In the genomic region with DNA sequence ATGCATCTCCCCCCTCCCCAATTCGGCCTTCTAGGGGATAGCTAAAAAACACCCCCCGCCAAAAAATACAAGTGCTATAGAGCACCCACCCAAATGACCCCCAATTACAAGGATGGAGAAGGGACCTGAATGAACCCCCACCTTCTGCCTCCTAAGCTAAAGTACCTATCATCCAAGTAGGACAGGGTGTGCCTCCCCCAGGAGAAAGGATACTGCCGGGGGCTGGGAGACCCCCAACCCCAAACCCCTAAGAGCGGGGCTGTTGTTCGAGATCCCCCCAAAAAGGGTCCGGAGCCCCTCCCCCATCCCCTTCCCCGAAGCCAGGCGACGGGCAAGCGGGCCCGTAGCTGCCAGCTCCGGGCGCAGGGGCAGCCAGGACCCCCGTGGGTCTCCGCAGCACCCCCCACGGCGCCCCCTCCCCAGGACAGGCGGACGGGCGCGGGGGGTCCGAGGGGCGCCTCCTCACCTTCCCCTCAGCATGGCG, we compare ENCODE assay signal across 8 cellular contexts. TPM values are rescaled to one million over a fixed set of nuclear protein-coding genes. Genes with fewer than 3 reads are reported as not detected.
DNase-seq lines count a peak whose midpoint lies in the region; ATAC-seq and TF ChIP-seq lines count a peak whose summit lies in the region.

No MANE protein-coding gene starts in this region.

- H3K36me3 ChIP-seq in H7 (replicated peaks; ENCODE audit: control insufficient read depth, insufficient read depth, low read length), result peaks cover 3% of the 10 kb centered on the region

- H3K4me3 ChIP-seq in H7 (ENCODE audit: insufficient read depth, low read depth, low read length), result peak overlapping the region; percentile 91
- peak overlapping the region; percentile 63 to 98 (median 74) for H3K4me3 ChIP-seq in skin epidermis

- TF ChIP-seq CTCF in foreskin keratinocyte (conservative IDR thresholded peaks at IDR 0.05), result no peak

- in situ Hi-C loops in ACHN (cut with HindIII; ENCODE audit: low pct_ligation_motif_present, low pct_unique_long_range_greater_than_20kb, low sequenced_read_pairs), result no loop called here

- peaks cover 22% of the 10 kb centered on the region for H3K4me1 ChIP-seq in foreskin keratinocyte

- no peaks in the 10 kb centered on the region for H3K9me3 ChIP-seq in T-helper 17 cell (ENCODE audit: control insufficient read depth, low read length, poor library complexity, severe bottlenecking)

- H3K27me3 Mint-ChIP-seq in T-helper 17 cell, result no peaks in the 10 kb centered on the region

- H3K4me3 Mint-ChIP-seq in T-helper 17 cell, result peak overlapping the region; percentile 94

- H3K27ac ChIP-seq in foreskin keratinocyte (peak overlapping the region; percentile 97), skin epidermis (peak overlapping the region; percentile 98 to 100 (median 100))

- no peaks in the 10 kb centered on the region for H3K27me3 ChIP-seq in H7 (ENCODE audit: control insufficient read depth, insufficient read depth, low read length)
- H3K27me3 ChIP-seq in foreskin keratinocyte, result no peaks in the 10 kb centered on the region

- ATAC-seq in T-helper 17 cell (no peak), foreskin keratinocyte (no peak)

- DNase-seq in H7 (no peak), T-helper 17 cell (no peak), foreskin keratinocyte (no peak), ACHN (no peak), occipital lobe (lab: John Stamatoyannopoulos, UW) (no peak), NCI-H82 (lab: John Stamatoyannopoulos, UW) (no peak)
- no peak for DNase-seq in stimulated activated naive CD4-positive, alpha-beta T cell treated with Interleukin-2 at 50 U/mL for 16 hours (lab: John Stamatoyannopoulos, UW)

- peaks cover 12% of the 10 kb centered on the region for H3K36me3 Mint-ChIP-seq in T-helper 17 cell (ENCODE audit: low read depth)

- peak overlapping the region; percentile 98 for H3K27ac Mint-ChIP-seq in T-helper 17 cell

- H3K4me1 Mint-ChIP-seq in T-helper 17 cell, result peaks cover 41% of the 10 kb centered on the region

RNA-seq across cellular contexts. Expression of gene ZC3H4, which starts 1.9 kb away (rescaled TPM):
- 13.4 and 14.5 TPM in 2 replicates for total RNA-seq in H7 (2014; rRNA removed; shearing (Covaris generic))
- total RNA-seq in T-helper 17 cell, result 10 to 100 TPM; 58.4 to 60.7 TPM
- 27.1 and 27.3 TPM in 2 replicates for total RNA-seq in foreskin keratinocyte
- polyA plus RNA-seq in foreskin keratinocyte, result 7.5 and 8.4 TPM in 2 replicates
- total RNA-seq in occipital lobe, result 11.2 TPM

RNA-seq across cellular contexts. Expression of gene SAE1, which starts 18.9 kb away (rescaled TPM):
- 271 and 298 TPM in 2 replicates for total RNA-seq in H7 (2014; rRNA removed; shearing (Covaris generic))
- total RNA-seq in T-helper 17 cell (10 to 100 TPM; 36.2 to 37.0 TPM), foreskin keratinocyte (132 and 147 TPM in 2 replicates), occipital lobe (76.3 TPM)
- 132 and 147 TPM in 2 replicates for polyA plus RNA-seq in foreskin keratinocyte
